ENCODE assay signal across 2 cellular contexts in genomic region chr1:30935758-30936157, GRCh38. TPM values are rescaled to one million over a fixed set of nuclear protein-coding genes. Genes with fewer than 3 reads are reported as not detected.
"Had no signal": no experiment of that assay in that cellular context is flagged by ENCODE, and none has a peak within 500 bp of the region (broad histone marks: within the 10 kb centered on the region; RNA-seq: fewer than 3 reads in every experiment).

No MANE protein-coding gene starts in this region.

RNA-seq across cellular contexts. Expression of gene SDC3, which starts 27.2 kb away (rescaled TPM):
- total RNA-seq: OCI-LY7 had no signal
- polyA plus RNA-seq: IgD-negative memory B cell had no signal
